In genomic region chr1:61591316-61591715, GRCh38 we compare ENCODE assay signal across 22 cellular contexts.
DNase-seq lines count a peak whose midpoint lies in the region; ATAC-seq and TF ChIP-seq lines count a peak whose summit lies in the region.
"Had no signal": no experiment of that assay in that cellular context is flagged by ENCODE, and none has a peak within 500 bp of the region (broad histone marks: within the 10 kb centered on the region; RNA-seq: fewer than 3 reads in every experiment).

No MANE protein-coding gene starts in this region.

- no peaks in the 10 kb centered on the region for H3K79me2 ChIP-seq in Karpas-422 (ENCODE audit: low read length)

- H3K4me1 ChIP-seq in left ventricle myocardium inferior, result no peaks in the 10 kb centered on the region
- no peaks in the 10 kb centered on the region for H3K4me1 ChIP-seq in right atrium auricular region
- no peaks in the 10 kb centered on the region for H3K4me1 ChIP-seq in aorta (ENCODE audit: control insufficient read depth in 1 of 2, insufficient read depth in 2 of 2, low read length in 2 of 2)
- no peaks in the 10 kb centered on the region for H3K4me1 ChIP-seq in Karpas-422 (ENCODE audit: low read length)
- H3K4me1 ChIP-seq: lower lobe of right lung, transverse colon had no signal

- H3K9me3 ChIP-seq in left ventricle myocardium inferior (replicated peaks) (no peaks in the 10 kb centered on the region), right atrium auricular region (no peaks in the 10 kb centered on the region), aorta (ENCODE audit: control insufficient read depth, low read length) (no peaks in the 10 kb centered on the region), Karpas-422 (ENCODE audit: low read length) (no peaks in the 10 kb centered on the region)
- H3K9me3 ChIP-seq: lower lobe of right lung, transverse colon had no signal

- H3K36me3 ChIP-seq in left ventricle myocardium inferior, result no peaks in the 10 kb centered on the region
- H3K36me3 ChIP-seq in right atrium auricular region, result no peaks in the 10 kb centered on the region
- no peaks in the 10 kb centered on the region for H3K36me3 ChIP-seq in aorta (ENCODE audit: control insufficient read depth in 1 of 2, insufficient read depth in 2 of 2, low read length in 1 of 2)
- no peaks in the 10 kb centered on the region for H3K36me3 ChIP-seq in Karpas-422 (ENCODE audit: insufficient read depth, low read length)
- H3K36me3 ChIP-seq: lower lobe of right lung, transverse colon had no signal

- H3K9me2 ChIP-seq in Karpas-422 (replicated peaks; ENCODE audit: insufficient read depth, low read length), result no peaks in the 10 kb centered on the region

- TF ChIP-seq CTCF in left ventricle myocardium inferior (IDR thresholded peaks at IDR 0.05; ENCODE audit: borderline replicate concordance) (no peak), right atrium auricular region (IDR thresholded peaks at IDR 0.05) (no peak), GM10266 (IDR thresholded peaks at IDR 0.05; ENCODE audit: control insufficient read depth, insufficient read depth, low read depth, missing control alignments) (no peak)

- intact Hi-C loops in Right ventricle myocardium inferior (cut with DNase I) (no loop called here), left ventricle myocardium inferior (cut with micrococcal nuclease) (no loop called here), aorta (cut with DNase I) (loop anchor here in 1 of 2 donors (10.0 kb wide), 1 partner anchor 107 kb away; no protein-coding TSS in a partner anchor)

- ATAC-seq in Right ventricle myocardium inferior (peak; percentile 76), aorta (ENCODE audit: low FRiP score) (peak; percentile 77), HG02852 (IDR thresholded peaks at IDR 0.05; ENCODE audit: unreplicated experiment) (no peak)
- ATAC-seq: PC-3; stimulated activated naive CD8-positive, alpha-beta T cell treated with anti-CD3 and anti-CD28 coated beads, Interleukin-15, Interleukin-2, amounts not matched to agents 100 U/mL and 50 U/mL, for 24 hours had no signal

- H3K27ac ChIP-seq in left ventricle myocardium inferior (replicated peaks), result no peak overlapping the region
- H3K27ac ChIP-seq in right atrium auricular region, result peak overlapping the region; percentile 19 to 52
- H3K27ac ChIP-seq in aorta (ENCODE audit: low read depth in 1 of 2, low read length in 2 of 2), result no peak overlapping the region
- H3K27ac ChIP-seq in Karpas-422 (ENCODE audit: low read length), result no peak overlapping the region
- H3K27ac ChIP-seq: lower lobe of right lung had no signal

- H3K27me3 ChIP-seq in left ventricle myocardium inferior (ENCODE audit: low read depth) (no peaks in the 10 kb centered on the region), right atrium auricular region (no peaks in the 10 kb centered on the region), aorta (ENCODE audit: control insufficient read depth in 1 of 2, insufficient read depth in 2 of 2, low read length in 1 of 2) (no peaks in the 10 kb centered on the region), Karpas-422 (ENCODE audit: low read length) (no peaks in the 10 kb centered on the region)
- H3K27me3 ChIP-seq: transverse colon had no signal

- no peak overlapping the region for H3K4me2 ChIP-seq in Karpas-422 (ENCODE audit: low read depth, low read length, poor library complexity, severe bottlenecking)

- no peak overlapping the region for H3K4me3 ChIP-seq in left ventricle myocardium inferior
- peak overlapping the region; percentile 15 to 23 for H3K4me3 ChIP-seq in right atrium auricular region
- no peak overlapping the region for H3K4me3 ChIP-seq in aorta (ENCODE audit: low read length in 2 of 2)
- H3K4me3 ChIP-seq in Karpas-422 (ENCODE audit: low read length), result no peak overlapping the region
- H3K4me3 ChIP-seq: lower lobe of right lung, transverse colon had no signal

- no peaks in the 10 kb centered on the region for H4K20me1 ChIP-seq in Karpas-422 (ENCODE audit: insufficient read depth, low read depth, low read length)

- DNase-seq in Right ventricle myocardium inferior (ENCODE audit: missing footprints) (no peak), left ventricle myocardium inferior (no peak), right atrium auricular region (ENCODE audit: low spot score) (peak; percentile 64), pons (ENCODE audit: low spot score) (peak; percentile 18), aorta (peak in 1 of 2 donors; percentile 52), GM10266 (ENCODE audit: extremely low spot score) (no peak), Karpas-422 (no peak)
- DNase-seq: 8988T; activated CD4-positive, alpha-beta T cell treated with anti-CD3 and anti-CD28 coated beads, Interleukin-2, amount 50 U/mL, for 1 hour; activated naive CD4-positive, alpha-beta T cell treated with anti-CD3 and anti-CD28 coated beads, Interleukin-2, amount 10 ng/mL, durations not matched to agents 7 days and 5 days; amygdala; CD8-positive, alpha-beta memory T cell; lower lobe of right lung; NCI-H2171; NCI-H524; PC-3; SHP77; stimulated activated CD4-positive, alpha-beta T cell treated with anti-CD3 and anti-CD28 coated beads, Interleukin-15, amount 100 ng/mL, for 24 hours; stimulated activated naive CD8-positive, alpha-beta T cell treated with anti-CD3 and anti-CD28 coated beads, Interleukin-15, Interleukin-2, amounts not matched to agents 100 U/mL and 50 U/mL, for 24 hours; T1000; transverse colon had no signal

- H2AFZ ChIP-seq in Karpas-422 (ENCODE audit: low read length), result no peak overlapping the region

- WGBS in aorta, 2 donors, result 79 to 91% methylated on average over 9 of the region's 9 CpGs

- no peak overlapping the region for H3K9ac ChIP-seq in Karpas-422 (ENCODE audit: low read length)

Comparison
In these comparisons a context has a peak if more than half of its experiments do, and no peak if none do; other contexts are left out.
1. DNase-seq: peak in right atrium auricular region (single experiment) and pons (single experiment); none in Right ventricle myocardium inferior (single experiment), left ventricle myocardium inferior (single experiment), GM10266 (single experiment) and Karpas-422 (single experiment).
2. H3K27ac ChIP-seq: peak in right atrium auricular region (2 of 2); none in left ventricle myocardium inferior (single experiment), aorta (0 of 2) and Karpas-422 (single experiment).
3. H3K4me3 ChIP-seq: peak in right atrium auricular region (2 of 2); none in left ventricle myocardium inferior (single experiment), aorta (0 of 2) and Karpas-422 (single experiment).